In the genomic region with DNA sequence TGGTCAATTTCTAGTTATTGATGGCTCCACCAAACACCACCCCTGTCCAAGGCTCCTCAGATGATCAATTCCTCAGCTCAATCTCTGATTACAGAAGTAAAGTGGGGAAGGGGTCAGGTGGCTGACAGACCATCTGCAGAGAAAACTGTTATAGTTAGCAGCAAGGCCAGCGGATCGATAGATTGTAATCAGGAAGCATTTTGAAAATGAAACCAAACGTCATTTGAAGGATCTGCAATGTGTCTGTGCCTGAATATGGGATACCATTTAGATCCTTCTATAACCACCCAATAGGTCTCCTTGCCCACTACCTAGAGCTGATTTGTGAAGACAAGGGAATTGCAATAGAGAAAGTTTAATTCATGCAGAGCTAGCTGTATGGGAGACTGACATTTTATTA, we compare ENCODE assay signal across 18 cellular contexts. TPM values are rescaled to one million over a fixed set of nuclear protein-coding genes. Genes with fewer than 3 reads are reported as not detected.
DNase-seq lines count a peak whose midpoint lies in the region; ATAC-seq, FAIRE-seq and TF ChIP-seq lines count a peak whose summit lies in the region.
"Had no signal": no experiment of that assay in that cellular context is flagged by ENCODE, and none has a peak within 500 bp of the region (broad histone marks: within the 10 kb centered on the region; RNA-seq: fewer than 3 reads in every experiment).

No MANE protein-coding gene starts in this region.

- H3K4me2 ChIP-seq in DND-41 (ENCODE audit: insufficient read depth, low read length) (peak overlapping the region; percentile 41; the same call in 1 of the 2 replicates), mesenchymal stem cell (ENCODE audit: low read length, poor library complexity, severe bottlenecking) (no peak overlapping the region)
- H3K4me2 ChIP-seq: A549, BLaER1, GM23338 had no signal

- DNase-seq in DND-41 (no peak), SK-N-DZ (ENCODE audit: low spot score) (peak; percentile 52), mesenchymal stem cell (no peak), small intestine (peak; percentile 53), mesenteric fat pad (ENCODE audit: low spot score) (no peak)
- no peak for DNase-seq in stimulated activated CD4-positive, alpha-beta T cell treated with anti-CD3 and anti-CD28 coated beads, Interleukin-2, amount 100 ng/mL, for 48 hours
- DNase-seq: DMS79, EL, H7 had no signal

- no peak overlapping the region for H2AK5ac ChIP-seq in mesenchymal stem cell (ENCODE audit: low read length, severe bottlenecking)

- H3K4me1 ChIP-seq in DND-41 (ENCODE audit: insufficient read depth, low read length) (no peaks in the 10 kb centered on the region), mesenchymal stem cell (ENCODE audit: control insufficient read depth, insufficient read depth, low read depth, low read length) (peaks cover 2% of the 10 kb centered on the region), small intestine (ENCODE audit: control insufficient read depth in 2 of 2, insufficient read depth in 1 of 2, low read depth in 1 of 2, low read length in 1 of 2) (peaks cover 0 to 2% of the 10 kb centered on the region in 2 donors)

- H3K4ac ChIP-seq in mesenchymal stem cell (ENCODE audit: low read depth in 1 of 2, low read length in 2 of 2), result no peak overlapping the region

- peak overlapping the region; percentile 48 for H2BK15ac ChIP-seq in mesenchymal stem cell (ENCODE audit: low read depth, poor library complexity, severe bottlenecking)

- no peak overlapping the region for H2BK5ac ChIP-seq in mesenchymal stem cell (ENCODE audit: low read depth, low read length, poor library complexity, severe bottlenecking)

- H3K36me3 ChIP-seq in DND-41 (ENCODE audit: insufficient read depth, low read length) (no peaks in the 10 kb centered on the region), mesenchymal stem cell (ENCODE audit: control insufficient read depth in 1 of 2, insufficient read depth in 2 of 2, low read depth in 1 of 2, low read length in 2 of 2) (no peaks in the 10 kb centered on the region), small intestine (ENCODE audit: control insufficient read depth in 2 of 2, insufficient read depth in 2 of 2, low read length in 2 of 2) (no peaks in the 10 kb centered on the region)
- H3K36me3 ChIP-seq: BLaER1 had no signal

- no peak overlapping the region for H2BK12ac ChIP-seq in mesenchymal stem cell (ENCODE audit: low read length in 2 of 2)

- H3K18ac ChIP-seq in mesenchymal stem cell (ENCODE audit: low read depth in 1 of 2, low read length in 2 of 2), result peak overlapping the region in 1 of 2 experiments; percentile 54

- no peak overlapping the region for H4K91ac ChIP-seq in mesenchymal stem cell (ENCODE audit: low read length)

- no peak overlapping the region for H3K27ac ChIP-seq in DND-41 (ENCODE audit: low read length)
- no peak overlapping the region for H3K27ac ChIP-seq in mesenchymal stem cell (ENCODE audit: low read length, poor library complexity, severe bottlenecking)
- no peak overlapping the region for H3K27ac ChIP-seq in small intestine (ENCODE audit: low read depth in 1 of 2, low read length in 1 of 2)
- H3K27ac ChIP-seq: A549, BLaER1 had no signal

- no peaks in the 10 kb centered on the region for H3K79me2 ChIP-seq in DND-41 (ENCODE audit: insufficient read depth, low read length)

- no peak overlapping the region for H2BK120ac ChIP-seq in mesenchymal stem cell (ENCODE audit: low read depth, low read length)

- H3K9me3 ChIP-seq in DND-41 (ENCODE audit: insufficient read depth, low read length, severe bottlenecking), result no peaks in the 10 kb centered on the region
- H3K9me3 ChIP-seq in mesenchymal stem cell (ENCODE audit: control insufficient read depth, low read length), result no peaks in the 10 kb centered on the region
- H3K9me3 ChIP-seq in small intestine (ENCODE audit: control insufficient read depth, low read depth), result no peaks in the 10 kb centered on the region
- H3K9me3 ChIP-seq: A549, BLaER1 had no signal

- peak overlapping the region; percentile 12 for H4K8ac ChIP-seq in mesenchymal stem cell (ENCODE audit: low read length)

- no peak overlapping the region for H3K9ac ChIP-seq in DND-41 (ENCODE audit: low read depth, low read length)
- H3K9ac ChIP-seq in mesenchymal stem cell (ENCODE audit: low read length), result no peak overlapping the region
- H3K9ac ChIP-seq: BLaER1 had no signal

- H3K4me3 ChIP-seq in DND-41 (ENCODE audit: low read depth in 1 of 2, low read length in 2 of 2) (no peak overlapping the region), mesenchymal stem cell (ENCODE audit: insufficient read depth in 1 of 2, low read depth in 1 of 2, low read length in 2 of 2) (no peak overlapping the region), small intestine (ENCODE audit: low read depth in 1 of 2, low read length in 2 of 2) (no peak overlapping the region)
- H3K4me3 ChIP-seq: A549, BLaER1, GM23338 had no signal

- ATAC-seq in DND-41 (ENCODE audit: insufficient read depth, low read depth) (no peak), HG02571 (IDR thresholded peaks at IDR 0.05; ENCODE audit: unreplicated experiment) (no peak), HG03565 (IDR thresholded peaks at IDR 0.05; ENCODE audit: unreplicated experiment) (no peak)
- ATAC-seq: A549 had no signal

- no peak for TF ChIP-seq CTCF in DND-41 (IDR thresholded peaks at IDR 0.05; ENCODE audit: borderline replicate concordance, extremely low read depth, low read length, poor library complexity, severe bottlenecking)

- H3K14ac ChIP-seq in mesenchymal stem cell (ENCODE audit: low read length in 2 of 2), result no peak overlapping the region

- H2AFZ ChIP-seq in DND-41 (ENCODE audit: low read depth, low read length) (peak overlapping the region; percentile 52; the same call in 1 of the 2 replicates), mesenchymal stem cell (ENCODE audit: low read depth, low read length) (no peak overlapping the region)

- no peak for FAIRE-seq in small intestine (lab: Jason Lieb, UNC)
- FAIRE-seq: A549, G401.6, GM12891, HTR-8/SVneo had no signal

- H3K23ac ChIP-seq in mesenchymal stem cell (ENCODE audit: low read length in 2 of 2), result no peak overlapping the region

- no peaks in the 10 kb centered on the region for H3K27me3 ChIP-seq in DND-41 (ENCODE audit: insufficient read depth, low read length, poor library complexity)
- no peaks in the 10 kb centered on the region for H3K27me3 ChIP-seq in mesenchymal stem cell (ENCODE audit: control insufficient read depth in 1 of 2, insufficient read depth in 1 of 2, low read length in 2 of 2)
- H3K27me3 ChIP-seq in small intestine (ENCODE audit: control insufficient read depth in 2 of 2, insufficient read depth in 2 of 2, low read length in 2 of 2), result no peaks in the 10 kb centered on the region
- H3K27me3 ChIP-seq: BLaER1 had no signal

- no peaks in the 10 kb centered on the region for H3K79me1 ChIP-seq in mesenchymal stem cell (replicated peaks; ENCODE audit: low read length, poor library complexity, severe bottlenecking)

- no peaks in the 10 kb centered on the region for H4K20me1 ChIP-seq in DND-41 (ENCODE audit: insufficient read depth, low read length)
- H4K20me1 ChIP-seq: BLaER1 had no signal

- WGBS in mesenchymal stem cell, result 80% methylated on average over 1 of the region's 3 CpGs
- 19 to 49% (median 20%) methylated on average over 3 of the region's 3 CpGs for WGBS in small intestine, 3 donors

RNA-seq across cellular contexts. Expression of gene HCAR2, which starts 11.6 kb away (rescaled TPM):
- not detected in 2 replicates for polyA plus RNA-seq in SK-N-DZ (2014; cell fraction: cytosol; rRNA removed)
- polyA plus RNA-seq in SK-N-DZ (2014; cell fraction: nucleus; rRNA removed), result not detected in 2 replicates
- 3.9 TPM for polyA plus RNA-seq in mesenchymal stem cell (2013, experiment 1 of 2)
- 4.1 TPM for polyA plus RNA-seq in mesenchymal stem cell (2013, experiment 2 of 2)
- under 1 TPM in 1 of 3 donors, not detected in 2; 0.52 TPM for polyA plus RNA-seq in small intestine
- 33.6 TPM for total RNA-seq in mesenteric fat pad
- total RNA-seq: GM23338, H7 had no signal
- polyA plus RNA-seq: AG04450, GM23338 had no signal

RNA-seq across cellular contexts. Expression of gene HCAR3, which starts 25.0 kb away (rescaled TPM):
- not detected in 2 replicates for polyA plus RNA-seq in SK-N-DZ (2014; cell fraction: cytosol; rRNA removed)
- not detected in 2 replicates for polyA plus RNA-seq in SK-N-DZ (2014; cell fraction: nucleus; rRNA removed)
- 0.43 TPM for polyA plus RNA-seq in mesenchymal stem cell (2013, experiment 1 of 2)
- polyA plus RNA-seq in mesenchymal stem cell (2013, experiment 2 of 2), result 0.29 TPM
- under 1 TPM in 2 of 3 donors, not detected in 1; 0.15 to 0.27 TPM for polyA plus RNA-seq in small intestine
- total RNA-seq in mesenteric fat pad, result 7.2 TPM
- total RNA-seq: GM23338, H7 had no signal
- polyA plus RNA-seq: A549, AG04450, GM23338 had no signal

RNA-seq across cellular contexts. Expression of gene HCAR1, which starts 39.1 kb away (rescaled TPM):
- polyA plus RNA-seq in SK-N-DZ (2014; cell fraction: cytosol; rRNA removed), result 0.07 TPM in 1 of 2 replicates, not detected in the other
- polyA plus RNA-seq in SK-N-DZ (2014; cell fraction: nucleus; rRNA removed), result not detected in 2 replicates
- polyA plus RNA-seq in mesenchymal stem cell (2013, experiment 1 of 2), result not detected
- not detected for polyA plus RNA-seq in mesenchymal stem cell (2013, experiment 2 of 2)
- polyA plus RNA-seq in small intestine, result under 1 TPM in 1 of 3 donors, not detected in 2; 0.16 TPM
- 6.1 TPM for total RNA-seq in mesenteric fat pad
- total RNA-seq: H7 had no signal
- polyA plus RNA-seq: GM23338 had no signal

Comparison
In these comparisons a context has a peak if more than half of its experiments do, and no peak if none do; other contexts are left out.
1. DNase-seq: peak in SK-N-DZ (single experiment) and small intestine (single experiment); none in DND-41 (single experiment), mesenchymal stem cell (single experiment), stimulated activated CD4-positive, alpha-beta T cell treated with anti-CD3 and anti-CD28 coated beads, Interleukin-2, amount 100 ng/mL, for 48 hours (0 of 2) and mesenteric fat pad (single experiment).